In genomic region chr2:238856713-238857567, GRCh38 we compare ENCODE assay signal across 19 cellular contexts. TPM values are rescaled to one million over a fixed set of nuclear protein-coding genes. Genes with fewer than 3 reads are reported as not detected.
DNase-seq lines count a peak whose midpoint lies in the region; ATAC-seq and TF ChIP-seq lines count a peak whose summit lies in the region.
"Had no signal": no experiment of that assay in that cellular context is flagged by ENCODE, and none has a peak within 500 bp of the region (broad histone marks: within the 10 kb centered on the region; RNA-seq: fewer than 3 reads in every experiment).

No MANE protein-coding gene starts in this region.

- H3K4ac ChIP-seq in mesenchymal stem cell (ENCODE audit: low read depth in 1 of 2, low read length in 2 of 2), result no peak overlapping the region

- H3K9ac ChIP-seq in mesenchymal stem cell (ENCODE audit: low read length), result peak overlapping the region; percentile 99

- no peaks in the 10 kb centered on the region for H3K9me3 ChIP-seq in mesenchymal stem cell (ENCODE audit: control insufficient read depth, low read length)
- H3K9me3 ChIP-seq: Peyer's patch had no signal

- CTCF ChIA-PET in RWPE1 (lab: Yijun Ruan, JAX), result interaction anchor here (0.6 kb wide), 1 partner anchor 488 kb away, joined by 5 read pairs; no protein-coding TSS in a partner anchor

- ATAC-seq in Right ventricle myocardium inferior (no peak), left ventricle myocardium superior (no peak)
- ATAC-seq: GM23338 had no signal

- DNase-seq in Right ventricle myocardium inferior (ENCODE audit: missing footprints), result peak; percentile 26
- DNase-seq in left ventricle myocardium superior, result no peak
- DNase-seq in RWPE1 (ENCODE audit: low spot score), result no peak
- DNase-seq in mesenchymal stem cell, result no peak
- peak; percentile 55 for DNase-seq in type B pancreatic cell (ENCODE audit: extremely low spot score, unreplicated experiment)
- DNase-seq in putamen (ENCODE audit: low spot score), result no peak
- DNase-seq in activated naive CD8-positive, alpha-beta T cell treated with anti-CD3 and anti-CD28 coated beads for 36 hours, result no peak
- DNase-seq in cerebellar nuclear complex (lab: John Stamatoyannopoulos, UW), result no peak
- DNase-seq: Calu3; CD4-positive, alpha-beta T cell; DMS79; MM.1S; NCI-H1105; NCI-H1694 treated with DMSO at 0.1 percent for 48 hours; NCI-H2171; NCI-H446 treated with DMSO at 0.1 percent for 48 hours; NCI-H774; Peyer's patch had no signal

- H3K27me3 Mint-ChIP-seq in type B pancreatic cell, result peaks cover 46% of the 10 kb centered on the region
- peaks cover 44% of the 10 kb centered on the region for H3K27me3 Mint-ChIP-seq in activated naive CD8-positive, alpha-beta T cell treated with anti-CD3 and anti-CD28 coated beads for 36 hours

- no peaks in the 10 kb centered on the region for H3K79me1 ChIP-seq in mesenchymal stem cell (replicated peaks; ENCODE audit: low read length, poor library complexity, severe bottlenecking)

- no peaks in the 10 kb centered on the region for H3K9me3 Mint-ChIP-seq in type B pancreatic cell
- no peaks in the 10 kb centered on the region for H3K9me3 Mint-ChIP-seq in activated naive CD8-positive, alpha-beta T cell treated with anti-CD3 and anti-CD28 coated beads for 36 hours
- H3K9me3 Mint-ChIP-seq: CD4-positive, alpha-beta T cell; GM23338 had no signal

- no peak overlapping the region for H3K4me3 Mint-ChIP-seq in type B pancreatic cell
- no peak overlapping the region for H3K4me3 Mint-ChIP-seq in activated naive CD8-positive, alpha-beta T cell treated with anti-CD3 and anti-CD28 coated beads for 36 hours
- H3K4me3 Mint-ChIP-seq: CD4-positive, alpha-beta T cell; GM23338 had no signal

- no peak overlapping the region for H2BK5ac ChIP-seq in mesenchymal stem cell (ENCODE audit: low read depth, low read length, poor library complexity, severe bottlenecking)

- 92% methylated on average over 16 of the region's 16 CpGs for WGBS in mesenchymal stem cell

- H4K8ac ChIP-seq in mesenchymal stem cell (ENCODE audit: low read length), result no peak overlapping the region

- H3K36me3 Mint-ChIP-seq in type B pancreatic cell, result peaks cover 26% of the 10 kb centered on the region
- H3K36me3 Mint-ChIP-seq in activated naive CD8-positive, alpha-beta T cell treated with anti-CD3 and anti-CD28 coated beads for 36 hours, result no peaks in the 10 kb centered on the region

- no peak overlapping the region for H2AFZ ChIP-seq in mesenchymal stem cell (ENCODE audit: low read depth, low read length)
- H2AFZ ChIP-seq: GM23338 had no signal

- no peak overlapping the region for H2BK120ac ChIP-seq in mesenchymal stem cell (ENCODE audit: low read depth, low read length)

- H2BK15ac ChIP-seq in mesenchymal stem cell (ENCODE audit: low read depth, poor library complexity, severe bottlenecking), result no peak overlapping the region

- H3K27ac ChIP-seq in RWPE1 (peak overlapping the region; percentile 13; the same call in 1 of the 2 replicates), mesenchymal stem cell (ENCODE audit: low read length, poor library complexity, severe bottlenecking) (no peak overlapping the region)
- H3K27ac ChIP-seq: Peyer's patch had no signal

- TF ChIP-seq CTCF in RWPE1 (conservative IDR thresholded peaks at IDR 0.05; ENCODE audit: low read depth) (no peak), type B pancreatic cell (conservative IDR thresholded peaks at IDR 0.05) (no peak)

- peaks cover 0 to 32% of the 10 kb centered on the region in 2 experiments for H3K27me3 ChIP-seq in mesenchymal stem cell (ENCODE audit: control insufficient read depth in 1 of 2, insufficient read depth in 1 of 2, low read length in 2 of 2)
- H3K27me3 ChIP-seq: Peyer's patch had no signal

- H4K91ac ChIP-seq in mesenchymal stem cell (ENCODE audit: low read length), result no peak overlapping the region

- H3K36me3 ChIP-seq in mesenchymal stem cell (ENCODE audit: control insufficient read depth in 1 of 2, insufficient read depth in 2 of 2, low read depth in 1 of 2, low read length in 2 of 2), result peaks cover 0 to 65% of the 10 kb centered on the region in 2 experiments
- H3K36me3 ChIP-seq: Peyer's patch had no signal

- intact Hi-C loops in Right ventricle myocardium inferior (cut with DNase I), result no loop called here
- intact Hi-C loops in left ventricle myocardium superior (cut with micrococcal nuclease), result no loop called here

- peak overlapping the region in 1 of 2 experiments; percentile 5 for H2BK12ac ChIP-seq in mesenchymal stem cell (ENCODE audit: low read length in 2 of 2)

- no peak overlapping the region for H3K4me2 ChIP-seq in mesenchymal stem cell (ENCODE audit: low read length, poor library complexity, severe bottlenecking)
- H3K4me2 ChIP-seq: GM23338 had no signal

- peaks cover 10% of the 10 kb centered on the region for H3K4me1 Mint-ChIP-seq in type B pancreatic cell (ENCODE audit: unreplicated experiment)
- H3K4me1 Mint-ChIP-seq in activated naive CD8-positive, alpha-beta T cell treated with anti-CD3 and anti-CD28 coated beads for 36 hours, result no peaks in the 10 kb centered on the region

- H3K27ac Mint-ChIP-seq in type B pancreatic cell, result no peak overlapping the region
- H3K27ac Mint-ChIP-seq in activated naive CD8-positive, alpha-beta T cell treated with anti-CD3 and anti-CD28 coated beads for 36 hours, result no peak overlapping the region
- H3K27ac Mint-ChIP-seq: CD4-positive, alpha-beta T cell; GM23338 had no signal

- no peak overlapping the region for H3K23ac ChIP-seq in mesenchymal stem cell (ENCODE audit: low read length in 2 of 2)

- H2AK5ac ChIP-seq in mesenchymal stem cell (ENCODE audit: low read length, severe bottlenecking), result no peak overlapping the region

- peak overlapping the region in 1 of 2 experiments; percentile 55 for H3K18ac ChIP-seq in mesenchymal stem cell (ENCODE audit: low read depth in 1 of 2, low read length in 2 of 2)

- H3K4me1 ChIP-seq in mesenchymal stem cell (ENCODE audit: control insufficient read depth, insufficient read depth, low read depth, low read length), result no peaks in the 10 kb centered on the region
- H3K4me1 ChIP-seq: Peyer's patch had no signal

- POLR2A ChIA-PET in RWPE1 (lab: Yijun Ruan, JAX; ENCODE audit: low non-redundant PET), result no interaction called here

- H3K4me3 ChIP-seq in mesenchymal stem cell (ENCODE audit: insufficient read depth in 1 of 2, low read depth in 1 of 2, low read length in 2 of 2), result peak overlapping the region in 1 of 2 experiments; percentile 98
- H3K4me3 ChIP-seq: GM23338, Peyer's patch had no signal

- no peak overlapping the region for H3K14ac ChIP-seq in mesenchymal stem cell (ENCODE audit: low read length in 2 of 2)

RNA-seq across cellular contexts. Expression of gene TWIST2, which starts 9.1 kb away (rescaled TPM):
- total RNA-seq in Right ventricle myocardium inferior, result 2.6 TPM
- total RNA-seq in left ventricle myocardium superior, result 2.6 TPM
- 11.1 TPM for polyA plus RNA-seq in mesenchymal stem cell (2013, experiment 1 of 2)
- polyA plus RNA-seq in mesenchymal stem cell (2013, experiment 2 of 2), result 11.7 TPM
- total RNA-seq in type B pancreatic cell (ENCODE audit: low replicate concordance), result 0.95 and 27.3 TPM in 2 replicates
- not detected for total RNA-seq in activated naive CD8-positive, alpha-beta T cell treated with anti-CD3 and anti-CD28 coated beads for 36 hours
- total RNA-seq: Calu3; CD4-positive, alpha-beta T cell had no signal

Comparison
In these comparisons a context has a peak if more than half of its experiments do, and no peak if none do; other contexts are left out.
1. DNase-seq: peak in Right ventricle myocardium inferior (single experiment) and type B pancreatic cell (single experiment); none in left ventricle myocardium superior (single experiment), RWPE1 (single experiment), mesenchymal stem cell (single experiment), putamen (single experiment), activated naive CD8-positive, alpha-beta T cell treated with anti-CD3 and anti-CD28 coated beads for 36 hours (single experiment) and cerebellar nuclear complex (0 of 2).